21 cellular contexts compared by ENCODE assay signal in the genomic region with DNA sequence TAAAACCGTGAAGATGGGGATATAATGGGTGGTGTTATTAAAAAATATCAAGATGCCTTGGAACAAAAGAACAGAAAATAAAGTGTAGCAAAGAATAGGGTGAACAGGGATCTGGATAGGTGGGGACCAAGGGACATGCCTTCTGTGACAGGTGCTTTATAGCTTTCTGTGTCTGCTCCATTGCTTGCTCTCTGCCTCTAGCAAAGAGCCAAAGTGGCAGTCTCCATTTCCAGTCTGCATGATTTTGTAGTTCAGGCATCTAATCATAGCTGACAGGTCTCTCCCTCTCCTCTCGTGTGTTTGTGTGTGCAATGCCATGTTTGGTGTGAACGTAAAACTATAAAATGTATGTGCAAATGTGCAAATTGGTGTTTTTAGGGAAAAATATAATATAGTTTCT. TPM values are rescaled to one million over a fixed set of nuclear protein-coding genes. Genes with fewer than 3 reads are reported as not detected.
DNase-seq lines count a peak whose midpoint lies in the region; ATAC-seq and TF ChIP-seq lines count a peak whose summit lies in the region.
"Had no signal": no experiment of that assay in that cellular context is flagged by ENCODE, and none has a peak within 500 bp of the region (broad histone marks: within the 10 kb centered on the region; RNA-seq: fewer than 3 reads in every experiment).

No MANE protein-coding gene starts in this region.

- H3K27ac ChIP-seq in cardiac muscle cell (peak overlapping the region; percentile 66), right atrium auricular region (no peak overlapping the region)
- H3K27ac ChIP-seq: A549; BLaER1 treated with 17β-estradiol and CSF1 and Interleukin-3, amounts not matched to agents 10 nM and 100 nM had no signal

- peak in 1 of 2 donors; percentile 17 for DNase-seq in cardiac muscle cell (ENCODE audit: low read depth in 1 of 2, low spot score in 1 of 2)
- no peak for DNase-seq in right atrium auricular region (ENCODE audit: low spot score)
- DNase-seq in glutamatergic neuron, result no peak
- no peak for DNase-seq in nephron progenitor cell
- DNase-seq: AML-193; CD4-positive, alpha-beta T cell; H7; KBM-7; MV-4-11; NCI-H1105 treated with DMSO at 0.1 percent for 48 hours; NCI-H146; NCI-H1930; NCI-H2227 treated with DMSO at 0.1 percent for 48 hours; NCI-H526 treated with DMSO at 0.1 percent for 48 hours had no signal

- H3K27me3 Mint-ChIP-seq in glutamatergic neuron (ENCODE audit: unreplicated experiment) (peaks cover 5% of the 10 kb centered on the region), nephron progenitor cell (ENCODE audit: low read depth, poor library complexity) (no peaks in the 10 kb centered on the region)

- no peaks in the 10 kb centered on the region for H3K27me3 ChIP-seq in cardiac muscle cell
- H3K27me3 ChIP-seq in right atrium auricular region, result no peaks in the 10 kb centered on the region
- H3K27me3 ChIP-seq: BLaER1 treated with 17β-estradiol and CSF1 and Interleukin-3, amounts not matched to agents 10 nM and 100 nM had no signal

- H3K36me3 ChIP-seq in cardiac muscle cell, result no peaks in the 10 kb centered on the region
- H3K36me3 ChIP-seq in right atrium auricular region, result no peaks in the 10 kb centered on the region

- H3K9me3 ChIP-seq in cardiac muscle cell (ENCODE audit: low read depth) (no peaks in the 10 kb centered on the region), right atrium auricular region (no peaks in the 10 kb centered on the region)
- H3K9me3 ChIP-seq: A549 had no signal

- H3K9me3 Mint-ChIP-seq in glutamatergic neuron (ENCODE audit: unreplicated experiment), result peaks cover 4% of the 10 kb centered on the region
- no peaks in the 10 kb centered on the region for H3K9me3 Mint-ChIP-seq in nephron progenitor cell
- H3K9me3 Mint-ChIP-seq: CD4-positive, alpha-beta T cell had no signal

- H3K27ac Mint-ChIP-seq in glutamatergic neuron (ENCODE audit: unreplicated experiment) (peak overlapping the region; percentile 23), nephron progenitor cell (peak overlapping the region; percentile 52)
- H3K27ac Mint-ChIP-seq: CD4-positive, alpha-beta T cell had no signal

- H3K4me1 ChIP-seq in cardiac muscle cell (ENCODE audit: low read depth), result peaks cover 15% of the 10 kb centered on the region
- peaks cover 0 to 40% of the 10 kb centered on the region in 2 donors for H3K4me1 ChIP-seq in right atrium auricular region

- H3K36me3 Mint-ChIP-seq in glutamatergic neuron (ENCODE audit: unreplicated experiment) (no peaks in the 10 kb centered on the region), nephron progenitor cell (ENCODE audit: low read depth) (peaks cover 31% of the 10 kb centered on the region)

- peak overlapping the region; percentile 54 for H3K4me3 Mint-ChIP-seq in glutamatergic neuron (ENCODE audit: unreplicated experiment)
- H3K4me3 Mint-ChIP-seq in nephron progenitor cell, result no peak overlapping the region
- H3K4me3 Mint-ChIP-seq: CD4-positive, alpha-beta T cell had no signal

- no peak for TF ChIP-seq CTCF in cardiac muscle cell (IDR thresholded peaks at IDR 0.05; ENCODE audit: low read depth, low read length)
- TF ChIP-seq CTCF in right atrium auricular region (IDR thresholded peaks at IDR 0.05), result no peak
- TF ChIP-seq CTCF in glutamatergic neuron (IDR thresholded peaks at IDR 0.05; ENCODE audit: partially characterized antibody, unreplicated experiment), result no peak
- TF ChIP-seq CTCF in nephron progenitor cell (IDR thresholded peaks at IDR 0.05), result no peak

- ATAC-seq in HG02642 (IDR thresholded peaks at IDR 0.05; ENCODE audit: poor library complexity, unreplicated experiment) (no peak), HG02623 (IDR thresholded peaks at IDR 0.05; ENCODE audit: unreplicated experiment) (no peak), SK-N-SH treated with all-trans-retinoic acid at 6 μM for 48 hours (no peak; the same call in 2 of the 3 replicates)
- ATAC-seq: A549, Panc1 had no signal

- H3K4me3 ChIP-seq in cardiac muscle cell (no peak overlapping the region), right atrium auricular region (no peak overlapping the region)
- H3K4me3 ChIP-seq: A549; BLaER1 treated with 17β-estradiol and CSF1 and Interleukin-3, amounts not matched to agents 10 nM and 100 nM had no signal

- H3K4me1 Mint-ChIP-seq in glutamatergic neuron (ENCODE audit: low read depth, unreplicated experiment) (peaks cover 38% of the 10 kb centered on the region), nephron progenitor cell (peaks cover 52% of the 10 kb centered on the region)

TF ChIP-seq in SK-N-SH treated with all-trans-retinoic acid at 6 μM for 48 hours, 23 proteins besides CTCF, POLR2A, EP300 and RAD21:
- TF ChIP-seq ZFP30 (CRISPR knock-in tag; IDR thresholded peaks at IDR 0.05) (no peak), RARB (CRISPR knock-in tag; IDR thresholded peaks at IDR 0.05) (no peak), PPARA (CRISPR knock-in tag; IDR thresholded peaks at IDR 0.05; ENCODE audit: borderline replicate concordance) (no peak), ZFP3 (CRISPR knock-in tag; IDR thresholded peaks at IDR 0.05) (no peak), OSR1 (CRISPR knock-in tag; IDR thresholded peaks at IDR 0.05) (no peak), TOX (CRISPR knock-in tag; IDR thresholded peaks at IDR 0.05; ENCODE audit: borderline replicate concordance) (no peak)
- TF ChIP-seq, protein P1, sequence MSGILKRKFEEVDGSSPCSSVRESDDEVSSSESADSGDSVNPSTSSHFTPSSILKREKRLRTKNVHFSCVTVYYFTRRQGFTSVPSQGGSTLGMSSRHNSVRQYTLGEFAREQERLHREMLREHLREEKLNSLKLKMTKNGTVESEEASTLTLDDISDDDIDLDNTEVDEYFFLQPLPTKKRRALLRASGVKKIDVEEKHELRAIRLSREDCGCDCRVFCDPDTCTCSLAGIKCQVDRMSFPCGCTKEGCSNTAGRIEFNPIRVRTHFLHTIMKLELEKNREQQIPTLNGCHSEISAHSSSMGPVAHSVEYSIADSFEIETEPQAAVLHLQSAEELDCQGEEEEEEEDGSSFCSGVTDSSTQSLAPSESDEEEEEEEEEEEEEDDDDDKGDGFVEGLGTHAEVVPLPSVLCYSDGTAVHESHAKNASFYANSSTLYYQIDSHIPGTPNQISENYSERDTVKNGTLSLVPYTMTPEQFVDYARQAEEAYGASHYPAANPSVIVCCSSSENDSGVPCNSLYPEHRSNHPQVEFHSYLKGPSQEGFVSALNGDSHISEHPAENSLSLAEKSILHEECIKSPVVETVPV (CRISPR knock-in tag; IDR thresholded peaks at IDR 0.05), result no peak

RNA-seq across cellular contexts. Expression of a gene that starts 35.0 kb away (rescaled TPM):
- total RNA-seq in cardiac muscle cell, result not detected in 2 replicates
- 0.24 and 0.70 TPM in 2 replicates for polyA plus RNA-seq in cardiac muscle cell
- total RNA-seq in right atrium auricular region, result not detected
- total RNA-seq in glutamatergic neuron (ENCODE audit: unreplicated experiment), result 28.9 TPM
- total RNA-seq: H7, MCF 10A had no signal
- polyA plus RNA-seq: A549 had no signal

Comparison
In these comparisons a context has a peak if more than half of its experiments do, and no peak if none do; other contexts are left out.
1. RNA of a gene that starts 35.0 kb away (total RNA-seq): 28.9 TPM in glutamatergic neuron (single experiment); not detected in right atrium auricular region and not detected in cardiac muscle cell; every median in the first group is over 10 times any median in the second.